Comparison of ENCODE assay signal across 8 cellular contexts in the genomic region with DNA sequence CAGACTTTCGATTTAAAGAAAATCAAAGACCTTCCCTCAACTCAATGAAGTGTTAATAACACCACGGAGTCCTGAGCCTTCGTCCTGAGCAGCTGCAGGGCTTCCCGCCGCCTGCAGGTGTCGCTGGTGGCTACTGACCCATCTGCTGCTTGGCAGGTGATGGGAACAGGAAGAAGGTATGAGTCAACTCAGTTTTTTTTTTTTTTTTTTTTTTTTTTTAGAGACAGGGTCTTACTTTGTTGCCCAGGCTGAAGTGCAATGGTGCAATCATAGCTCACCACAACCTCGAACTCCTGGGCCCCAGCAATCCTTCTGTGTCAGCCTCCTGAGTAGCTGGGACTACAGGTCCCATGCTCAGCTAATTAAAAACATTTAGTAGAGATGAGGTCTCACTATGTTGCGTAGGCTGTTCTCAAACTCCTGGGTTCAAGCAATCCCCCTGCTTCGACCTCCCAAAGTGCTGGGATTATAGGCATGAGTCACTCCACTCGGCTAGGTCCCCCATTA.
DNase-seq lines count a peak whose midpoint lies in the region; ATAC-seq and TF ChIP-seq lines count a peak whose summit lies in the region.

No MANE protein-coding gene starts in this region.

- no TSS peak for BruUV-seq in PC-9 (replicated peaks; lab: Mats Ljungman, UMichigan)

- intact Hi-C loops in PC-9 (cut with micrococcal nuclease; ENCODE audit: unreplicated experiment) (loop anchor here (5.0 to 10.0 kb wide), 5 partner anchors 179 to 341 kb away; no protein-coding TSS in a partner anchor), head of caudate nucleus (cut with DNase I) (no loop called here)

- H3K27me3 ChIP-seq in BJ (ENCODE audit: control insufficient read depth, insufficient read depth, low read length): no peaks in the 10 kb centered on the region
- H3K27me3 ChIP-seq in PC-9 (ENCODE audit: insufficient read depth, low read depth): no peaks in the 10 kb centered on the region

- H3K4me3 ChIP-seq in BJ (ENCODE audit: low read depth, low read length) (no peak overlapping the region), PC-9 (no peak overlapping the region), retinal pigment epithelial cell (ENCODE audit: low read length) (no peak overlapping the region)

- no peak overlapping the region for H2AFZ ChIP-seq in PC-9

- no peak overlapping the region for H3K4me2 ChIP-seq in PC-9

- H3K79me2 ChIP-seq in PC-9 (ENCODE audit: low read depth): no peaks in the 10 kb centered on the region

- POLR2A ChIA-PET in BJ (lab: Charles Lee) (no interaction called here), PC-9 (lab: Charles Lee; ENCODE audit: unreplicated experiment) (interaction anchor here (0.6 kb wide), 2 partner anchors 51 to 746 kb away, joined by 4 to 7 read pairs; no protein-coding TSS in a partner anchor)

- peaks cover 33% of the 10 kb centered on the region for H3F3A ChIP-seq in PC-9 (ENCODE audit: insufficient read depth, low read depth)

- DNase-seq in BJ (ENCODE audit: low read depth): no peak
- DNase-seq in PC-9: peak; percentile 58 to 76
- DNase-seq in activated T-helper 9 cell treated with anti-CD3 and anti-CD28 coated beads, Interleukin-2, amount 50 U/mL, for 16 hours (ENCODE audit: low read depth): peak; percentile 63
- DNase-seq in head of caudate nucleus: peak in 40 of 42 donors; percentile 10 to 79 (median 50)
- no peak for DNase-seq in retinal pigment epithelial cell (ENCODE audit: low read depth)
- no peak for DNase-seq in NCI-H510A treated with DMSO at 0.1 percent for 48 hours (lab: John Stamatoyannopoulos, UW)

- H4K20me1 ChIP-seq in PC-9 (ENCODE audit: insufficient read depth): no peaks in the 10 kb centered on the region

- H3K36me3 ChIP-seq in BJ (ENCODE audit: control insufficient read depth, insufficient read depth, low read length) (no peaks in the 10 kb centered on the region), PC-9 (ENCODE audit: low read depth) (no peaks in the 10 kb centered on the region)

- no peaks in the 10 kb centered on the region for H3K9me3 ChIP-seq in PC-9 (ENCODE audit: insufficient read depth, low read depth)

- peaks cover 45% of the 10 kb centered on the region for H3K4me1 ChIP-seq in PC-9 (replicated peaks; ENCODE audit: insufficient read depth)

- H3K27ac ChIP-seq in PC-9: no peak overlapping the region

- CTCF ChIA-PET in BJ (lab: Yijun Ruan, JAX) (interaction anchor here (0.6 to 2.0 kb wide), 6 partner anchors 11 to 397 kb away, joined by 3 to 9 read pairs (median 3); no protein-coding TSS in a partner anchor), PC-9 (lab: Charles Lee) (interaction anchor here (0.6 to 1.2 kb wide), 11 partner anchors 12 to 471 kb away, joined by 3 to 26 read pairs (median 8); a partner anchor contains a TSS)

- TF ChIP-seq CTCF in BJ (IDR thresholded peaks at IDR 0.05; ENCODE audit: insufficient read depth, low read depth, low read length): peak; percentile 78
- TF ChIP-seq CTCF in PC-9 (conservative IDR thresholded peaks at IDR 0.05): peak; percentile 72
- TF ChIP-seq CTCF in retinal pigment epithelial cell (conservative IDR thresholded peaks at IDR 0.05; ENCODE audit: low read depth, low read length): peak; percentile 95

- peak; percentile 97 for ATAC-seq in GM18909 (IDR thresholded peaks at IDR 0.05; ENCODE audit: poor library complexity, unreplicated experiment)
- peak; percentile 90 for ATAC-seq in HG03108 (IDR thresholded peaks at IDR 0.05; ENCODE audit: unreplicated experiment)

- H3K9me2 ChIP-seq in PC-9 (ENCODE audit: insufficient read depth): no peaks in the 10 kb centered on the region

Comparison
In these comparisons a context has a peak if more than half of its experiments do, and no peak if none do; other contexts are left out.
1. DNase-seq: peak in PC-9 (2 of 2), activated T-helper 9 cell treated with anti-CD3 and anti-CD28 coated beads, Interleukin-2, amount 50 U/mL, for 16 hours (single experiment) and head of caudate nucleus (40 of 42); none in BJ (single experiment), retinal pigment epithelial cell (single experiment) and NCI-H510A treated with DMSO at 0.1 percent for 48 hours (single experiment).
2. Peak in every context shown above with its lines, with median percentiles within 50 percentile points of each other: CTCF ChIP-seq.